19 cellular contexts compared by ENCODE assay signal in the genomic region with DNA sequence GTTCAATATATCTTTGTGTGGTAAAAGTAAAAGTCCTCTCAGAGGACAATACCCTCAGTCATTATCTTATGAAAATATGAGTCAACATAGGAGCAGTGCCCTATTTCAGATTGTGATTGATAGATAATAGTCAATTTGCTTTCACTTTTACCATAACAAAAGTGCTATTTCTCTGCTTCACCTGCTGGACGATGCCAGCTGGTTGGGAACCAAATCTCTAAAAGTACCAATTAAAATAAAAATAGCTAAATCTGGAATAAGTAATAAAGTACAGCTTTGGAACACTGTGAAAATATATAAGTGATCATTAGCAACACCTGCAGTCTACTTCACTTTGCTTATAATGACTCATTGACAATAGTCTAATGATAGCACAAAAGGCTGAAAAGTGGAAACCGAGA.
DNase-seq lines count a peak whose midpoint lies in the region; ATAC-seq and TF ChIP-seq lines count a peak whose summit lies in the region.
"Had no signal": no experiment of that assay in that cellular context is flagged by ENCODE, and none has a peak within 500 bp of the region (broad histone marks: within the 10 kb centered on the region; RNA-seq: fewer than 3 reads in every experiment).

No MANE protein-coding gene starts in this region.

- CTCF ChIA-PET in activated naive CD4-positive, alpha-beta T cell treated with anti-CD3 and anti-CD28 coated beads, Interleukin-2, amount 10 ng/mL, durations not matched to agents 7 days and 5 days (lab: Charles Lee) = no interaction called here

- H3K4me3 Mint-ChIP-seq in activated naive CD4-positive, alpha-beta T cell treated with anti-CD3 and anti-CD28 coated beads, Interleukin-2, amount 10 ng/mL, durations not matched to agents 7 days and 5 days = no peak overlapping the region
- H3K4me3 Mint-ChIP-seq: activated T-helper 17 cell treated with anti-CD3 and anti-CD28 coated beads, Interleukin-2, amount 50 U/mL, for 72 hours; endodermal cell had no signal

- no peak overlapping the region for H3K27ac ChIP-seq in foreskin keratinocyte
- H3K27ac ChIP-seq: suprapubic skin, VCaP had no signal

- H3K27me3 ChIP-seq in foreskin keratinocyte = no peaks in the 10 kb centered on the region
- H3K27me3 ChIP-seq: suprapubic skin had no signal

- H3K36me3 Mint-ChIP-seq in activated naive CD4-positive, alpha-beta T cell treated with anti-CD3 and anti-CD28 coated beads, Interleukin-2, amount 10 ng/mL, durations not matched to agents 7 days and 5 days = no peaks in the 10 kb centered on the region

- DNase-seq in foreskin keratinocyte (no peak), NCI-H82 (lab: John Stamatoyannopoulos, UW) (no peak), left cardiac atrium (no peak)
- no peak for DNase-seq in activated naive CD4-positive, alpha-beta T cell treated with anti-CD3 and anti-CD28 coated beads, Interleukin-2, amount 10 ng/mL, durations not matched to agents 7 days and 5 days
- DNase-seq: activated CD8-positive, alpha-beta memory T cell treated with anti-CD3 and anti-CD28 coated beads for 24 hours; amygdala; endodermal cell; left colon; NCI-H2171; occipital lobe; stimulated activated CD4-positive, alpha-beta T cell treated with anti-CD3 and anti-CD28 coated beads, Interleukin-4, amount 100 ng/mL, for 1 hour; stimulated activated CD8-positive, alpha-beta memory T cell treated with anti-CD3 and anti-CD28 coated beads, Interleukin-4, amount 100 ng/mL, for 48 hours had no signal

- intact Hi-C loops in left cardiac atrium (cut with DNase I) = no loop called here

- H3K27ac Mint-ChIP-seq in activated naive CD4-positive, alpha-beta T cell treated with anti-CD3 and anti-CD28 coated beads, Interleukin-2, amount 10 ng/mL, durations not matched to agents 7 days and 5 days = no peak overlapping the region
- H3K27ac Mint-ChIP-seq: activated T-helper 17 cell treated with anti-CD3 and anti-CD28 coated beads, Interleukin-2, amount 50 U/mL, for 72 hours; endodermal cell had no signal

- peak; percentile 71 for ATAC-seq in GM18858 (IDR thresholded peaks at IDR 0.05; ENCODE audit: unreplicated experiment)
- ATAC-seq in GM21390 (IDR thresholded peaks at IDR 0.05; ENCODE audit: unreplicated experiment) = peak; percentile 66
- peak; percentile 73 for ATAC-seq in HG02938 (IDR thresholded peaks at IDR 0.05; ENCODE audit: unreplicated experiment)
- peak; percentile 80 for ATAC-seq in HG03520 (IDR thresholded peaks at IDR 0.05; ENCODE audit: unreplicated experiment)
- ATAC-seq in foreskin keratinocyte = no peak
- no peak for ATAC-seq in left cardiac atrium
- ATAC-seq: activated T-helper 17 cell treated with anti-CD3 and anti-CD28 coated beads, Interleukin-2, amount 50 U/mL, for 72 hours; left colon had no signal

- peaks cover 2% of the 10 kb centered on the region for H3K9me3 Mint-ChIP-seq in activated naive CD4-positive, alpha-beta T cell treated with anti-CD3 and anti-CD28 coated beads, Interleukin-2, amount 10 ng/mL, durations not matched to agents 7 days and 5 days
- H3K9me3 Mint-ChIP-seq: activated T-helper 17 cell treated with anti-CD3 and anti-CD28 coated beads, Interleukin-2, amount 50 U/mL, for 72 hours had no signal

- no peaks in the 10 kb centered on the region for H3K4me1 ChIP-seq in foreskin keratinocyte
- H3K4me1 ChIP-seq: suprapubic skin had no signal

- no peaks in the 10 kb centered on the region for H3K4me1 Mint-ChIP-seq in activated naive CD4-positive, alpha-beta T cell treated with anti-CD3 and anti-CD28 coated beads, Interleukin-2, amount 10 ng/mL, durations not matched to agents 7 days and 5 days
- H3K4me1 Mint-ChIP-seq: activated T-helper 17 cell treated with anti-CD3 and anti-CD28 coated beads, Interleukin-2, amount 50 U/mL, for 72 hours; endodermal cell had no signal

- H3K27me3 Mint-ChIP-seq in activated naive CD4-positive, alpha-beta T cell treated with anti-CD3 and anti-CD28 coated beads, Interleukin-2, amount 10 ng/mL, durations not matched to agents 7 days and 5 days = no peaks in the 10 kb centered on the region
- H3K27me3 Mint-ChIP-seq: activated T-helper 17 cell treated with anti-CD3 and anti-CD28 coated beads, Interleukin-2, amount 50 U/mL, for 72 hours had no signal

- TF ChIP-seq CTCF in foreskin keratinocyte (conservative IDR thresholded peaks at IDR 0.05) = no peak

Comparison
In these comparisons a context has a peak if more than half of its experiments do, and no peak if none do; other contexts are left out.
1. ATAC-seq: peak in GM18858 (single experiment), GM21390 (single experiment), HG02938 (single experiment) and HG03520 (single experiment); none in foreskin keratinocyte (single experiment) and left cardiac atrium (0 of 2).